ENCODE assay signal across 22 cellular contexts in genomic region chr9:114075602-114076001, GRCh38. TPM values are rescaled to one million over a fixed set of nuclear protein-coding genes. Genes with fewer than 3 reads are reported as not detected.
"Had no signal": no experiment of that assay in that cellular context is flagged by ENCODE, and none has a peak within 500 bp of the region (broad histone marks: within the 10 kb centered on the region; RNA-seq: fewer than 3 reads in every experiment).

No MANE protein-coding gene starts in this region.

- H3K4me1 Mint-ChIP-seq: T-cell had no signal

- H3K36me3 ChIP-seq: brain microvascular endothelial cell, cardiac muscle cell, WERI-Rb-1 had no signal

- H3K27ac ChIP-seq: brain microvascular endothelial cell, cardiac muscle cell, PC-9, WERI-Rb-1 had no signal

- H3K4me3 Mint-ChIP-seq: activated CD8-positive, alpha-beta T cell treated with anti-CD3 and anti-CD28 coated beads for 36 hours; activated T-cell treated with anti-CD3 and anti-CD28 coated beads, Interleukin-2, amount 50 U/mL, for 72 hours; T-cell had no signal

- H3K27ac Mint-ChIP-seq: activated CD8-positive, alpha-beta T cell treated with anti-CD3 and anti-CD28 coated beads for 36 hours; activated T-cell treated with anti-CD3 and anti-CD28 coated beads, Interleukin-2, amount 50 U/mL, for 72 hours; activated T-helper 2 cell treated with anti-CD3 and anti-CD28 coated beads, Interferon-gamma antibody, Interleukin-2, Interleukin-4, amounts not matched to agents 10 μg/mL and 5 μg/mL and 100 μg/mL, durations not matched to agents 14 hours and 24 hours and 36 hours; T-cell had no signal

- H3K9me3 Mint-ChIP-seq: activated CD8-positive, alpha-beta T cell treated with anti-CD3 and anti-CD28 coated beads for 36 hours; activated naive CD4-positive, alpha-beta T cell treated with anti-CD3 and anti-CD28 coated beads, Interleukin-2, amount 50 U/mL, for 72 hours; activated T-cell treated with anti-CD3 and anti-CD28 coated beads, Interleukin-2, amount 50 U/mL, for 72 hours; activated T-helper 2 cell treated with anti-CD3 and anti-CD28 coated beads, Interferon-gamma antibody, Interleukin-2, Interleukin-4, amounts not matched to agents 10 μg/mL and 5 μg/mL and 100 μg/mL, durations not matched to agents 14 hours and 24 hours and 36 hours; T-cell had no signal

- H3K36me3 Mint-ChIP-seq: activated naive CD4-positive, alpha-beta T cell treated with anti-CD3 and anti-CD28 coated beads, Interleukin-2, amount 50 U/mL, for 72 hours; T-cell had no signal

- H3K4me3 ChIP-seq: cardiac muscle cell, PC-9 had no signal

- ATAC-seq: activated CD8-positive, alpha-beta T cell treated with anti-CD3 and anti-CD28 coated beads for 36 hours; activated naive CD4-positive, alpha-beta T cell treated with anti-CD3 and anti-CD28 coated beads, Interleukin-2, amount 50 U/mL, for 72 hours; activated T-cell treated with anti-CD3 and anti-CD28 coated beads, Interleukin-2, amount 50 U/mL, for 72 hours; T-cell had no signal

- DNase-seq: activated CD4-positive, alpha-beta T cell treated with anti-CD3 and anti-CD28 coated beads for 4 hours; activated CD8-positive, alpha-beta memory T cell treated with anti-CD3 and anti-CD28 coated beads, Interleukin-2, amount 50 U/mL, for 4 hours; activated CD8-positive, alpha-beta T cell treated with anti-CD3 and anti-CD28 coated beads for 36 hours; activated naive CD4-positive, alpha-beta T cell; activated T-cell treated with anti-CD3 and anti-CD28 coated beads, Interleukin-2, amount 50 U/mL, for 72 hours; brain microvascular endothelial cell; Karpas-422; MM.1S; NCI-H1105 treated with DMSO at 0.1 percent for 48 hours; NCI-H1436 treated with DMSO at 0.1 percent for 48 hours; NCI-H187 treated with DMSO at 0.1 percent for 48 hours; NCI-H2081 treated with DMSO at 0.1 percent for 48 hours; NCI-H446; NCI-H524; PC-9; SIG-M5; T-cell; WERI-Rb-1 had no signal

RNA-seq across cellular contexts. Expression of gene AMBP, which starts 2.5 kb away (rescaled TPM):
- total RNA-seq: activated CD8-positive, alpha-beta T cell treated with anti-CD3 and anti-CD28 coated beads for 36 hours; activated naive CD4-positive, alpha-beta T cell treated with anti-CD3 and anti-CD28 coated beads, Interleukin-2, amount 50 U/mL, for 72 hours; activated T-cell treated with anti-CD3 and anti-CD28 coated beads, Interleukin-2, amount 50 U/mL, for 72 hours; activated T-helper 2 cell treated with anti-CD3 and anti-CD28 coated beads, Interferon-gamma antibody, Interleukin-2, Interleukin-4, amounts not matched to agents 10 μg/mL and 5 μg/mL and 100 μg/mL, durations not matched to agents 14 hours and 24 hours and 36 hours; cardiac muscle cell; PC-9; T-helper 2 cell treated with Interferon-gamma antibody and Interleukin-4, amounts not matched to agents 100 ng/mL and 5 ng/mL, for 36 hours had no signal

RNA-seq across cellular contexts. Expression of gene KIF12, which starts 23.5 kb away (rescaled TPM):
- total RNA-seq: activated CD8-positive, alpha-beta T cell treated with anti-CD3 and anti-CD28 coated beads for 36 hours; activated naive CD4-positive, alpha-beta T cell treated with anti-CD3 and anti-CD28 coated beads, Interleukin-2, amount 50 U/mL, for 72 hours; activated T-cell treated with anti-CD3 and anti-CD28 coated beads, Interleukin-2, amount 50 U/mL, for 72 hours; activated T-helper 2 cell treated with anti-CD3 and anti-CD28 coated beads, Interferon-gamma antibody, Interleukin-2, Interleukin-4, amounts not matched to agents 10 μg/mL and 5 μg/mL and 100 μg/mL, durations not matched to agents 14 hours and 24 hours and 36 hours; PC-9; T-helper 2 cell treated with Interferon-gamma antibody and Interleukin-4, amounts not matched to agents 100 ng/mL and 5 ng/mL, for 36 hours had no signal
